ENCODE assay signal across 1 cellular context in genomic region chr2:239401450-239402227, GRCh38.
A peak's percentile ranks its signal among the peaks of the same experiment; 100 is the strongest.
TF ChIP-seq lines count a peak whose summit lies in the region.

No MANE protein-coding gene starts in this region.

TF ChIP-seq in HEK293, 187 proteins besides CTCF, POLR2A, EP300 and RAD21 (continued from another document and continues in another):
- TF ChIP-seq KLF17 (tag by site-specific recombination; IDR thresholded peaks at IDR 0.05): peak; percentile 84; the same call in 1 of the 2 replicates
- TF ChIP-seq YY2 (tag by site-specific recombination; IDR thresholded peaks at IDR 0.05): peak; percentile 95
- peak; percentile 75 for TF ChIP-seq SP3 (tag by site-specific recombination; IDR thresholded peaks at IDR 0.05)
- 0 out of 2 replicates have a peak, but pooled peaks have one; percentile 19 for TF ChIP-seq ZFP37 (tag by site-specific recombination; IDR thresholded peaks at IDR 0.05)
- TF ChIP-seq SETDB1 (IDR thresholded peaks at IDR 0.05; ENCODE audit: insufficient read length, low read length): peak; percentile 77
- TF ChIP-seq SP7 (tag by site-specific recombination; IDR thresholded peaks at IDR 0.05): peak; percentile 75
- TF ChIP-seq KLF1 (tag by site-specific recombination; IDR thresholded peaks at IDR 0.05): peak; percentile 86
- TF ChIP-seq KLF8 (tag by site-specific recombination; IDR thresholded peaks at IDR 0.05): peak; percentile 93
- no peak for TF ChIP-seq ZNF16 (tag by site-specific recombination; IDR thresholded peaks at IDR 0.05; ENCODE audit: low read depth)
- peak; percentile 69 for TF ChIP-seq ZNF335 (tag by site-specific recombination; conservative IDR thresholded peaks at IDR 0.05)
- peak; percentile 87 for TF ChIP-seq KLF16 (tag by site-specific recombination; IDR thresholded peaks at IDR 0.05)
- TF ChIP-seq INSM2 (tag by site-specific recombination; IDR thresholded peaks at IDR 0.05): peak; percentile 45; the same call in 1 of the 2 replicates
- TF ChIP-seq ZBTB48 (tag by site-specific recombination; IDR thresholded peaks at IDR 0.05): peak; percentile 56; the same call in 1 of the 2 replicates
- peak; percentile 75; the same call in 1 of the 2 replicates for TF ChIP-seq ZNF10 (tag by site-specific recombination; IDR thresholded peaks at IDR 0.05)
- peak; percentile 57 for TF ChIP-seq KLF9 (tag by site-specific recombination; IDR thresholded peaks at IDR 0.05; ENCODE audit: low read depth)
- TF ChIP-seq ZNF580 (tag by site-specific recombination; IDR thresholded peaks at IDR 0.05): peak; percentile 55
- peak; percentile 6; the same call in 1 of the 2 replicates for TF ChIP-seq ZSCAN30 (tag by site-specific recombination; IDR thresholded peaks at IDR 0.05)
- TF ChIP-seq ZNF223 (tag by site-specific recombination; IDR thresholded peaks at IDR 0.05): peak; percentile 44; the same call in 1 of the 2 replicates
- no peak for TF ChIP-seq ZNF280D (tag by site-specific recombination; IDR thresholded peaks at IDR 0.05)
- no peak for TF ChIP-seq ZNF837 (tag by site-specific recombination; IDR thresholded peaks at IDR 0.05)
- TF ChIP-seq BCL11A (tag by site-specific recombination; IDR thresholded peaks at IDR 0.05; ENCODE audit: low read depth): no peak
- peak; percentile 96 for TF ChIP-seq PRDM10 (tag by site-specific recombination; IDR thresholded peaks at IDR 0.05)
- peak; percentile 98 for TF ChIP-seq YY1 (tag by site-specific recombination; IDR thresholded peaks at IDR 0.05)
- no peak for TF ChIP-seq PRDM6 (tag by site-specific recombination; IDR thresholded peaks at IDR 0.05)
- TF ChIP-seq ZNF391 (tag by site-specific recombination; IDR thresholded peaks at IDR 0.05; ENCODE audit: borderline replicate concordance, low read depth): peak; percentile 24; the same call in 1 of the 2 replicates
- TF ChIP-seq ZBTB7A (tag by site-specific recombination; IDR thresholded peaks at IDR 0.05; ENCODE audit: low read depth): no peak
- no peak for TF ChIP-seq ZNF792 (tag by site-specific recombination; IDR thresholded peaks at IDR 0.05)
- TF ChIP-seq ZBTB10 (tag by site-specific recombination; IDR thresholded peaks at IDR 0.05): peak; percentile 73; the same call in 1 of the 2 replicates
- peak; percentile 59; the same call in 1 of the 2 replicates for TF ChIP-seq ZNF394 (tag by site-specific recombination; IDR thresholded peaks at IDR 0.05; ENCODE audit: borderline replicate concordance)
- peak; percentile 71; the same call in 1 of the 2 replicates for TF ChIP-seq ZBTB8A (tag by site-specific recombination; IDR thresholded peaks at IDR 0.05)
- TF ChIP-seq ZNF629 (tag by site-specific recombination; IDR thresholded peaks at IDR 0.05): peak; percentile 76
- no peak for TF ChIP-seq ZBTB49 (tag by site-specific recombination; IDR thresholded peaks at IDR 0.05; ENCODE audit: low read depth)
- TF ChIP-seq ZNF692 (tag by site-specific recombination; IDR thresholded peaks at IDR 0.05): 0 out of 2 replicates have a peak, but pooled peaks have one; percentile 47
- peak; percentile 27; the same call in 1 of the 2 replicates for TF ChIP-seq ZNF398 (tag by site-specific recombination; IDR thresholded peaks at IDR 0.05)
- peak; percentile 27; the same call in 1 of the 2 replicates for TF ChIP-seq HOXD13 (CRISPR knock-in tag; IDR thresholded peaks at IDR 0.05; ENCODE audit: borderline replicate concordance)
- peak; percentile 90 for TF ChIP-seq ZNF501 (tag by site-specific recombination; IDR thresholded peaks at IDR 0.05)
- peak; percentile 35; the same call in 1 of the 2 replicates for TF ChIP-seq ZIC2 (tag by site-specific recombination; IDR thresholded peaks at IDR 0.05)
